In genomic region chr1:166164995-166165660, GRCh38 we compare ENCODE assay signal across 8 cellular contexts. TPM values are rescaled to one million over a fixed set of nuclear protein-coding genes. Genes with fewer than 3 reads are reported as not detected.
DNase-seq lines count a peak whose midpoint lies in the region; ATAC-seq and TF ChIP-seq lines count a peak whose summit lies in the region.

No MANE protein-coding gene starts in this region.

- H3K23me2 ChIP-seq in H9 (ENCODE audit: insufficient read length, low read depth, low read length, poor library complexity, severe bottlenecking): peaks cover 6% of the 10 kb centered on the region

- H3K4ac ChIP-seq in H9 (ENCODE audit: low read depth, low read length): no peak overlapping the region
- no peak overlapping the region for H3K4ac ChIP-seq in mesendoderm (ENCODE audit: low read depth, low read length)

- in situ Hi-C loops in transverse colon (cut with MboI; ENCODE audit: low pct_ligation_motif_present in 1 of 4, low pct_unique_long_range_greater_than_20kb in 1 of 4, low sequenced_read_pairs in 3 of 4): loop anchor here in 1 of 4 donors (25.0 kb wide), 1 partner anchor 453 kb away; no protein-coding TSS in a partner anchor

- H3K4me2 ChIP-seq in H9 (ENCODE audit: insufficient read depth, insufficient read length, low read length): peak overlapping the region; percentile 97
- H3K4me2 ChIP-seq in mesendoderm (ENCODE audit: low read length): peak overlapping the region; percentile 14

- H2BK20ac ChIP-seq in H9 (ENCODE audit: low read depth, low read length, poor library complexity, severe bottlenecking): no peak overlapping the region

- H2AFZ ChIP-seq in H9 (ENCODE audit: low read length): no peak overlapping the region

- H3K9me3 ChIP-seq in H9 (ENCODE audit: control insufficient read depth, low read depth, low read length): no peaks in the 10 kb centered on the region
- H3K9me3 ChIP-seq in SK-N-MC (ENCODE audit: low read depth, low read length): no peaks in the 10 kb centered on the region
- H3K9me3 ChIP-seq in endodermal cell (ENCODE audit: control insufficient read depth, low read length): no peaks in the 10 kb centered on the region
- H3K9me3 ChIP-seq in transverse colon: no peaks in the 10 kb centered on the region

- H2AK5ac ChIP-seq in H9 (ENCODE audit: insufficient read length, low read length): no peak overlapping the region
- no peak overlapping the region for H2AK5ac ChIP-seq in mesendoderm (ENCODE audit: low read length)

- H3K18ac ChIP-seq in H9 (ENCODE audit: insufficient read length, low read depth, low read length) (no peak overlapping the region), mesendoderm (ENCODE audit: low read length) (no peak overlapping the region)

- no peaks in the 10 kb centered on the region for H4K20me1 ChIP-seq in H9 (ENCODE audit: control insufficient read depth, insufficient read depth, insufficient read length)

- H3K27ac ChIP-seq in H9 (ENCODE audit: insufficient read length, low read depth, low read length) (no peak overlapping the region), SK-N-MC (no peak overlapping the region), endodermal cell (ENCODE audit: low read depth, low read length) (no peak overlapping the region), mesendoderm (ENCODE audit: low read depth, low read length) (no peak overlapping the region), transverse colon (no peak overlapping the region)

- no peak overlapping the region for H2BK12ac ChIP-seq in H9 (ENCODE audit: insufficient read length, low read depth, low read length)

- H3K36me3 ChIP-seq in SK-N-MC (ENCODE audit: insufficient read depth, low read length) (no peaks in the 10 kb centered on the region), endodermal cell (ENCODE audit: control insufficient read depth, insufficient read depth, low read length) (no peaks in the 10 kb centered on the region), mesendoderm (ENCODE audit: control insufficient read depth, insufficient read depth, low read length) (no peaks in the 10 kb centered on the region), transverse colon (no peaks in the 10 kb centered on the region)

- H3K4me3 Mint-ChIP-seq in H9 (peak overlapping the region; percentile 75 to 92), endodermal cell (peak overlapping the region; percentile 72)

- H3K27me3 Mint-ChIP-seq in H9 (ENCODE audit: low read depth) (peaks cover 76% of the 10 kb centered on the region), endodermal cell (ENCODE audit: insufficient read depth) (peaks cover 73% of the 10 kb centered on the region)

- no peak overlapping the region for H2BK5ac ChIP-seq in H9 (ENCODE audit: insufficient read length, low read length)
- no peak overlapping the region for H2BK5ac ChIP-seq in mesendoderm (ENCODE audit: low read length)

- no peaks in the 10 kb centered on the region for H3K79me2 ChIP-seq in H9 (ENCODE audit: insufficient read depth, low read length)
- no peaks in the 10 kb centered on the region for H3K79me2 ChIP-seq in mesendoderm (ENCODE audit: control insufficient read depth, insufficient read depth, low read length)

- intact Hi-C loops in transverse colon (cut with DNase I; ENCODE audit: low total_unique reads): no loop called here

- TF ChIP-seq EP300 in transverse colon (IDR thresholded peaks at IDR 0.05; ENCODE audit: low read depth): no peak

- TF ChIP-seq CTCF in H9 (conservative IDR thresholded peaks at IDR 0.05) (peak; percentile 77), endodermal cell (conservative IDR thresholded peaks at IDR 0.05) (peak; percentile 86), transverse colon (IDR thresholded peaks at IDR 0.05) (peak; percentile 46 to 59 (median 49))

- no peaks in the 10 kb centered on the region for H3K36me3 Mint-ChIP-seq in H9 (ENCODE audit: insufficient read depth in 1 of 3, low read depth in 3 of 3)
- H3K36me3 Mint-ChIP-seq in endodermal cell (ENCODE audit: low read depth): no peaks in the 10 kb centered on the region

- H3T11ph ChIP-seq in H9 (ENCODE audit: low read length): no peak overlapping the region

- no peak overlapping the region for H3K14ac ChIP-seq in H9 (ENCODE audit: insufficient read depth, low read length)

- DNase-seq in ELR (ENCODE audit: low read depth) (peak; percentile 23), H9 (peak; percentile 78), SK-N-MC (ENCODE audit: low read depth, low spot score) (no peak), endodermal cell (peak; percentile 92), mesendoderm (peak; percentile 84), transverse colon (peak; percentile 44)

- ATAC-seq in HG03159 (IDR thresholded peaks at IDR 0.05; ENCODE audit: unreplicated experiment) (no peak), HG02981 (IDR thresholded peaks at IDR 0.05; ENCODE audit: unreplicated experiment) (no peak)

- no peak overlapping the region for H4K91ac ChIP-seq in H9 (ENCODE audit: insufficient read length, low read depth, low read length)

- H3K27me3 ChIP-seq in H9 (ENCODE audit: insufficient read depth, low read length) (peaks cover 6% of the 10 kb centered on the region; the same call in 1 of the 2 replicates), endodermal cell (ENCODE audit: control insufficient read depth, insufficient read depth, low read length, poor library complexity, severe bottlenecking) (peaks cover 57% of the 10 kb centered on the region), mesendoderm (ENCODE audit: insufficient read depth, low read length, poor library complexity) (peaks cover 18% of the 10 kb centered on the region), transverse colon (peaks cover 29% of the 10 kb centered on the region)

- H3K4me1 ChIP-seq in H9 (ENCODE audit: insufficient read depth, low read length) (peaks cover 5% of the 10 kb centered on the region; the same call in 1 of the 2 replicates), endodermal cell (ENCODE audit: control insufficient read depth, insufficient read depth, low read length) (no peaks in the 10 kb centered on the region), mesendoderm (ENCODE audit: control insufficient read depth, low read depth, low read length) (no peaks in the 10 kb centered on the region), transverse colon (peaks cover 11 to 31% (median 24%) of the 10 kb centered on the region in 4 donors)

- H3K23ac ChIP-seq in H9 (ENCODE audit: insufficient read length, low read depth, low read length): no peak overlapping the region
- no peak overlapping the region for H3K23ac ChIP-seq in mesendoderm (ENCODE audit: low read length)

- H3K27ac Mint-ChIP-seq in H9 (peak overlapping the region in 1 of 3 experiments; percentile 61; a peak in 1 of 7 replicates), endodermal cell (no peak overlapping the region)

- no CpG with 5 or more reads among the region's 56 CpGs for WGBS in H9 (ENCODE audit: extremely low coverage, insufficient read length, low lambda C conversion rate)
- 1% methylated on average over 16 to 56 of the region's 56 CpGs for WGBS in endodermal cell (ENCODE audit: insufficient coverage in 1 of 2, insufficient read length in 1 of 2), 2 experiments
- no CpG with 5 or more reads among the region's 56 CpGs for WGBS in mesendoderm (ENCODE audit: extremely low coverage, insufficient coverage, low lambda C conversion rate)
- 1% methylated on average over 43 of the region's 56 CpGs; no CpG with 5 or more reads in 1 of the 2 donors for WGBS in transverse colon (ENCODE audit: low coverage in 1 of 2), 2 donors

- H4K8ac ChIP-seq in H9 (replicated peaks; ENCODE audit: insufficient read length, low read depth, low read length): no peak overlapping the region
- H4K8ac ChIP-seq in mesendoderm (ENCODE audit: low read depth, low read length): no peak overlapping the region

- H3K4me3 ChIP-seq in SK-N-MC (peak overlapping the region; percentile 12; the same call in 1 of the 2 replicates), endodermal cell (ENCODE audit: low read length) (peak overlapping the region; percentile 75), mesendoderm (ENCODE audit: low read length) (no peak overlapping the region), transverse colon (peak overlapping the region; percentile 9 to 84 (median 68))

- H2BK120ac ChIP-seq in H9 (ENCODE audit: low read depth, low read length, poor library complexity, severe bottlenecking): no peak overlapping the region
- H2BK120ac ChIP-seq in mesendoderm (ENCODE audit: low read depth, low read length): no peak overlapping the region

- H3K56ac ChIP-seq in H9 (ENCODE audit: insufficient read length, low read depth, low read length) (no peak overlapping the region), mesendoderm (ENCODE audit: low read length) (no peak overlapping the region)

- H3K79me1 ChIP-seq in H9 (ENCODE audit: insufficient read depth, low read depth, low read length, poor library complexity, severe bottlenecking) (no peaks in the 10 kb centered on the region), mesendoderm (ENCODE audit: low read length) (no peaks in the 10 kb centered on the region)

- H4K5ac ChIP-seq in H9 (ENCODE audit: insufficient read length, low read depth, low read length): no peak overlapping the region
- no peak overlapping the region for H4K5ac ChIP-seq in mesendoderm (ENCODE audit: low read length)

- H3K4me1 Mint-ChIP-seq in H9: peaks cover 23 to 25% of the 10 kb centered on the region in 2 experiments
- H3K4me1 Mint-ChIP-seq in endodermal cell: peaks cover 26% of the 10 kb centered on the region

- no peak overlapping the region for H3K9ac ChIP-seq in H9 (ENCODE audit: extremely low read depth, insufficient read length, low read length)
- no peak overlapping the region for H3K9ac ChIP-seq in SK-N-MC (ENCODE audit: insufficient read length)
- no peak overlapping the region for H3K9ac ChIP-seq in endodermal cell (ENCODE audit: extremely low read depth, low read length, poor library complexity, severe bottlenecking)
- no peak overlapping the region for H3K9ac ChIP-seq in mesendoderm (ENCODE audit: low read length)

- H3K9me3 Mint-ChIP-seq in H9 (no peaks in the 10 kb centered on the region), endodermal cell (no peaks in the 10 kb centered on the region)

- no peak overlapping the region for H2BK15ac ChIP-seq in H9 (ENCODE audit: low read depth, low read length)
- H2BK15ac ChIP-seq in mesendoderm (replicated peaks; ENCODE audit: low read depth): no peak overlapping the region

- TF ChIP-seq POLR2A in transverse colon (IDR thresholded peaks at IDR 0.05): no peak

RNA-seq across cellular contexts. Expression of gene FAM78B, which starts 1.7 kb away (rescaled TPM):
- total RNA-seq in H9 (2021) (1.6 and 2.3 TPM in 2 replicates), endodermal cell (1 to 10 TPM; 2.3 to 4.2 TPM), transverse colon (1 to 10 TPM in 1 of 4 donors, under 1 TPM in 3; 0.40 to 5.2 (median 0.80) TPM)
- polyA plus RNA-seq in endodermal cell (2013, experiment 1 of 2): 2.5 TPM
- polyA plus RNA-seq in endodermal cell (2013, experiment 2 of 2): 2.2 TPM
- 1.1 TPM for polyA plus RNA-seq in mesendoderm (2013, experiment 1 of 2)
- polyA plus RNA-seq in mesendoderm (2013, experiment 2 of 2): 1.1 TPM
